1 cellular context compared by ENCODE assay signal in genomic region chr16:30052671-30053372, GRCh38.
TF ChIP-seq lines count a peak whose summit lies in the region.

No MANE protein-coding gene starts in this region.

TF ChIP-seq in HepG2, 621 proteins besides CTCF, POLR2A, EP300 and RAD21 (continued from another document and continues in another):
- no peak for TF ChIP-seq AFF4 (CRISPR knock-in tag; IDR thresholded peaks at IDR 0.05)
- no peak for TF ChIP-seq ZNF512 (CRISPR knock-in tag; IDR thresholded peaks at IDR 0.05)
- no peak for TF ChIP-seq ZNF724P (CRISPR knock-in tag; IDR thresholded peaks at IDR 0.05; ENCODE audit: borderline replicate concordance)
- peak; percentile 90 for TF ChIP-seq IRF2 (CRISPR knock-in tag; IDR thresholded peaks at IDR 0.05)
- TF ChIP-seq HNRNPK (IDR thresholded peaks at IDR 0.05; ENCODE audit: low read depth, low read length, poor library complexity, severe bottlenecking): peak; percentile 97
- TF ChIP-seq NFATC3 (CRISPR knock-in tag; IDR thresholded peaks at IDR 0.05): peak; percentile 90; the same call in 1 of the 2 replicates
- peak; percentile 84; the same call in 1 of the 2 replicates for TF ChIP-seq HMGXB3 (CRISPR knock-in tag; IDR thresholded peaks at IDR 0.05; ENCODE audit: borderline replicate concordance)
- TF ChIP-seq FOSL1 (CRISPR knock-in tag; IDR thresholded peaks at IDR 0.05; ENCODE audit: borderline replicate concordance): no peak
- TF ChIP-seq HNF1A (IDR thresholded peaks at IDR 0.05; ENCODE audit: low read depth): no peak
- peak; percentile 77; the same call in 1 of the 2 replicates for TF ChIP-seq HNF1A (CRISPR knock-in tag; IDR thresholded peaks at IDR 0.05; ENCODE audit: borderline replicate concordance)
- no peak for TF ChIP-seq DPF2 (CRISPR knock-in tag; IDR thresholded peaks at IDR 0.05; ENCODE audit: borderline replicate concordance, low read depth)
- TF ChIP-seq TBX2 (CRISPR knock-in tag; IDR thresholded peaks at IDR 0.05; ENCODE audit: borderline replicate concordance): peak; percentile 97
- peak; percentile 63 for TF ChIP-seq PAXIP1 (CRISPR knock-in tag; conservative IDR thresholded peaks at IDR 0.05)
- peak; percentile 96; the same call in 1 of the 2 replicates for TF ChIP-seq ZNF337 (CRISPR knock-in tag; IDR thresholded peaks at IDR 0.05; ENCODE audit: borderline replicate concordance, low read depth)
- TF ChIP-seq MYNN (CRISPR knock-in tag; IDR thresholded peaks at IDR 0.05; ENCODE audit: low read depth): no peak; the same call in 1 of the 2 replicates
- no peak for TF ChIP-seq GMEB2 (CRISPR knock-in tag; IDR thresholded peaks at IDR 0.05; ENCODE audit: low read depth)
- peak; percentile 93 for TF ChIP-seq ZNF329 (CRISPR knock-in tag; IDR thresholded peaks at IDR 0.05; ENCODE audit: low read depth)
- no peak; the same call in 1 of the 2 replicates for TF ChIP-seq MTF2 (CRISPR knock-in tag; IDR thresholded peaks at IDR 0.05; ENCODE audit: borderline replicate concordance)
- peak; percentile 69 for TF ChIP-seq FOXA3 (CRISPR knock-in tag; IDR thresholded peaks at IDR 0.05)
- no peak for TF ChIP-seq BHLHE40 (IDR thresholded peaks at IDR 0.05; ENCODE audit: low read length)
- TF ChIP-seq CENPT (CRISPR knock-in tag; IDR thresholded peaks at IDR 0.05; ENCODE audit: low read depth): peak; percentile 76
- TF ChIP-seq ZNF776 (CRISPR knock-in tag; IDR thresholded peaks at IDR 0.05): peak; percentile 86; the same call in 1 of the 2 replicates
- TF ChIP-seq ZNF503 (CRISPR knock-in tag; IDR thresholded peaks at IDR 0.05): 0 out of 2 replicates have a peak, but pooled peaks have one; percentile 63
- TF ChIP-seq PAF1 (CRISPR knock-in tag; IDR thresholded peaks at IDR 0.05): no peak
- TF ChIP-seq ATF1 (CRISPR knock-in tag; IDR thresholded peaks at IDR 0.05): no peak
- peak; percentile 94 for TF ChIP-seq ZNF230 (CRISPR knock-in tag; IDR thresholded peaks at IDR 0.05)
- TF ChIP-seq MEIS1 (CRISPR knock-in tag; IDR thresholded peaks at IDR 0.05; ENCODE audit: borderline replicate concordance): peak; percentile 92
- TF ChIP-seq ZNF510 (CRISPR knock-in tag; IDR thresholded peaks at IDR 0.05; ENCODE audit: low read depth): peak; percentile 94; the same call in 1 of the 2 replicates
- peak; percentile 71; the same call in 1 of the 2 replicates for TF ChIP-seq SP140L (CRISPR knock-in tag; IDR thresholded peaks at IDR 0.05; ENCODE audit: borderline replicate concordance)
- no peak for TF ChIP-seq NR2F6 (IDR thresholded peaks at IDR 0.05)
- TF ChIP-seq NR2F6 (CRISPR knock-in tag; IDR thresholded peaks at IDR 0.05): peak; percentile 74
- peak; percentile 88 for TF ChIP-seq ZFY (CRISPR knock-in tag; IDR thresholded peaks at IDR 0.05)
- no peak for TF ChIP-seq MAFK (conservative IDR thresholded peaks at IDR 0.05 in 1 of 2, IDR thresholded peaks at IDR 0.05 in 1 of 2; ENCODE audit: low read length in 2 of 2)
- TF ChIP-seq ZNF354B (CRISPR knock-in tag; IDR thresholded peaks at IDR 0.05): 0 out of 2 replicates have a peak, but pooled peaks have one; percentile 81
- TF ChIP-seq KDM2A (CRISPR knock-in tag; IDR thresholded peaks at IDR 0.05; ENCODE audit: borderline replicate concordance, low read depth): peak; percentile 97
- peak; percentile 97 for TF ChIP-seq ZNF331 (CRISPR knock-in tag; IDR thresholded peaks at IDR 0.05)
- peak; percentile 98 for TF ChIP-seq KLF9 (CRISPR knock-in tag; IDR thresholded peaks at IDR 0.05; ENCODE audit: low read depth)
- TF ChIP-seq NAIF1 (CRISPR knock-in tag; IDR thresholded peaks at IDR 0.05; ENCODE audit: borderline replicate concordance): peak; percentile 92
- TF ChIP-seq ATRX (CRISPR knock-in tag; IDR thresholded peaks at IDR 0.05; ENCODE audit: borderline replicate concordance): no peak
- TF ChIP-seq JDP2 (CRISPR knock-in tag; IDR thresholded peaks at IDR 0.05; ENCODE audit: borderline replicate concordance): peak; percentile 84; the same call in 1 of the 2 replicates
